1 cellular context compared by ENCODE assay signal in the genomic region with DNA sequence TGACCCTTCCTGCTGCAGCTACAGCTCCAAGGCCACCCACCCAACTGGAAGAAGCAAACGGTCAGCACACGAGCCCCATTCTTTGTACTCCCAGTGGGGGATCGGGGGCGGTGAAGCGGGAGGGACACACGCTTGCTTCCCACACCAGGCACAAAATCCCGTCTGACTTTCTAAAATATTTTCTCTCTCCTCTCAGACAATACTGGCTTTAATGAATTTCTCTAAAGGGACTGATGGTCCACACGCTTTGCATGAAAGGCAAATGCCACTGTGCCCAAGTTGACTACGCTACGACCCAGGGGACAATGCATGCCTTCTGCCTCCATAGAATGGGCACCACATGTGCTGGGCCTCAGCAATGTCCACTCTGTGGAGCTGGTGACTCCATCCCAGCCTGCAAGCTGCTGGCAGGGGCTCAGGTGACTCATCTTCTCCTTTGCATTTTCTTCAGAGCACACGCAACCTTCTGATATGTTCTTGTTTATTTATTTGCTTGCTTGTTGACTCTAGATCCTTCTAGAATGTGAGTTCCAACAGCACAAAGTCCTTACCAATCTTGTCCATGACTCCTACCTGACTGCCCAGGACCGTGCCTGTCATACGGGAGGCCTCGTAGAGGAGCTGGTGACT.
A peak's percentile ranks its signal among the peaks of the same experiment; 100 is the strongest.
TF ChIP-seq lines count a peak whose summit lies in the region.

No MANE protein-coding gene starts in this region.

TF ChIP-seq in HepG2, 621 proteins besides CTCF, POLR2A, EP300 and RAD21 (continued from another document):
- TF ChIP-seq, protein P1, sequence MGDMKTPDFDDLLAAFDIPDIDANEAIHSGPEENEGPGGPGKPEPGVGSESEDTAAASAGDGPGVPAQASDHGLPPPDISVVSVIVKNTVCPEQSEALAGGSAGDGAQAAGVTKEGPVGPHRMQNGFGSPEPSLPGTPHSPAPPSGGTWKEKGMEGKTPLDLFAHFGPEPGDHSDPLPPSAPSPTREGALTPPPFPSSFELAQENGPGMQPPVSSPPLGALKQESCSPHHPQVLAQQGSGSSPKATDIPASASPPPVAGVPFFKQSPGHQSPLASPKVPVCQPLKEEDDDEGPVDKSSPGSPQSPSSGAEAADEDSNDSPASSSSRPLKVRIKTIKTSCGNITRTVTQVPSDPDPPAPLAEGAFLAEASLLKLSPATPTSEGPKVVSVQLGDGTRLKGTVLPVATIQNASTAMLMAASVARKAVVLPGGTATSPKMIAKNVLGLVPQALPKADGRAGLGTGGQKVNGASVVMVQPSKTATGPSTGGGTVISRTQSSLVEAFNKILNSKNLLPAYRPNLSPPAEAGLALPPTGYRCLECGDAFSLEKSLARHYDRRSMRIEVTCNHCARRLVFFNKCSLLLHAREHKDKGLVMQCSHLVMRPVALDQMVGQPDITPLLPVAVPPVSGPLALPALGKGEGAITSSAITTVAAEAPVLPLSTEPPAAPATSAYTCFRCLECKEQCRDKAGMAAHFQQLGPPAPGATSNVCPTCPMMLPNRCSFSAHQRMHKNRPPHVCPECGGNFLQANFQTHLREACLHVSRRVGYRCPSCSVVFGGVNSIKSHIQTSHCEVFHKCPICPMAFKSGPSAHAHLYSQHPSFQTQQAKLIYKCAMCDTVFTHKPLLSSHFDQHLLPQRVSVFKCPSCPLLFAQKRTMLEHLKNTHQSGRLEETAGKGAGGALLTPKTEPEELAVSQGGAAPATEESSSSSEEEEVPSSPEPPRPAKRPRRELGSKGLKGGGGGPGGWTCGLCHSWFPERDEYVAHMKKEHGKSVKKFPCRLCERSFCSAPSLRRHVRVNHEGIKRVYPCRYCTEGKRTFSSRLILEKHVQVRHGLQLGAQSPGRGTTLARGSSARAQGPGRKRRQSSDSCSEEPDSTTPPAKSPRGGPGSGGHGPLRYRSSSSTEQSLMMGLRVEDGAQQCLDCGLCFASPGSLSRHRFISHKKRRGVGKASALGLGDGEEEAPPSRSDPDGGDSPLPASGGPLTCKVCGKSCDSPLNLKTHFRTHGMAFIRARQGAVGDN (CRISPR knock-in tag; IDR thresholded peaks at IDR 0.05): peak; percentile 26; the same call in 1 of the 2 replicates
- TF ChIP-seq KDM1A (CRISPR knock-in tag; IDR thresholded peaks at IDR 0.05) (no peak), NR2F2 (IDR thresholded peaks at IDR 0.05; ENCODE audit: borderline replicate concordance, low read depth) (no peak), ZNF768 (CRISPR knock-in tag; IDR thresholded peaks at IDR 0.05) (peak; percentile 41; the same call in 1 of the 2 replicates), HES4 (CRISPR knock-in tag; IDR thresholded peaks at IDR 0.05; ENCODE audit: borderline replicate concordance) (no peak), RORA (CRISPR knock-in tag; IDR thresholded peaks at IDR 0.05) (no peak), ZFX (CRISPR knock-in tag; IDR thresholded peaks at IDR 0.05; ENCODE audit: low read depth) (0 out of 2 replicates have a peak, but pooled peaks have one; percentile 13), ZNF839 (CRISPR knock-in tag; IDR thresholded peaks at IDR 0.05; ENCODE audit: borderline replicate concordance) (no peak)
- TF ChIP-seq, protein P2, sequence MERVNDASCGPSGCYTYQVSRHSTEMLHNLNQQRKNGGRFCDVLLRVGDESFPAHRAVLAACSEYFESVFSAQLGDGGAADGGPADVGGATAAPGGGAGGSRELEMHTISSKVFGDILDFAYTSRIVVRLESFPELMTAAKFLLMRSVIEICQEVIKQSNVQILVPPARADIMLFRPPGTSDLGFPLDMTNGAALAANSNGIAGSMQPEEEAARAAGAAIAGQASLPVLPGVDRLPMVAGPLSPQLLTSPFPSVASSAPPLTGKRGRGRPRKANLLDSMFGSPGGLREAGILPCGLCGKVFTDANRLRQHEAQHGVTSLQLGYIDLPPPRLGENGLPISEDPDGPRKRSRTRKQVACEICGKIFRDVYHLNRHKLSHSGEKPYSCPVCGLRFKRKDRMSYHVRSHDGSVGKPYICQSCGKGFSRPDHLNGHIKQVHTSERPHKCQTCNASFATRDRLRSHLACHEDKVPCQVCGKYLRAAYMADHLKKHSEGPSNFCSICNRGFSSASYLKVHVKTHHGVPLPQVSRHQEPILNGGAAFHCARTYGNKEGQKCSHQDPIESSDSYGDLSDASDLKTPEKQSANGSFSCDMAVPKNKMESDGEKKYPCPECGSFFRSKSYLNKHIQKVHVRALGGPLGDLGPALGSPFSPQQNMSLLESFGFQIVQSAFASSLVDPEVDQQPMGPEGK (CRISPR knock-in tag; IDR thresholded peaks at IDR 0.05): 0 out of 2 replicates have a peak, but pooled peaks have one; percentile 16
- TF ChIP-seq, protein P3, sequence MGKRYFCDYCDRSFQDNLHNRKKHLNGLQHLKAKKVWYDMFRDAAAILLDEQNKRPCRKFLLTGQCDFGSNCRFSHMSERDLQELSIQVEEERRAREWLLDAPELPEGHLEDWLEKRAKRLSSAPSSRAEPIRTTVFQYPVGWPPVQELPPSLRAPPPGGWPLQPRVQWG (CRISPR knock-in tag; IDR thresholded peaks at IDR 0.05; ENCODE audit: borderline replicate concordance, low read depth): no peak
- TF ChIP-seq, protein P4, sequence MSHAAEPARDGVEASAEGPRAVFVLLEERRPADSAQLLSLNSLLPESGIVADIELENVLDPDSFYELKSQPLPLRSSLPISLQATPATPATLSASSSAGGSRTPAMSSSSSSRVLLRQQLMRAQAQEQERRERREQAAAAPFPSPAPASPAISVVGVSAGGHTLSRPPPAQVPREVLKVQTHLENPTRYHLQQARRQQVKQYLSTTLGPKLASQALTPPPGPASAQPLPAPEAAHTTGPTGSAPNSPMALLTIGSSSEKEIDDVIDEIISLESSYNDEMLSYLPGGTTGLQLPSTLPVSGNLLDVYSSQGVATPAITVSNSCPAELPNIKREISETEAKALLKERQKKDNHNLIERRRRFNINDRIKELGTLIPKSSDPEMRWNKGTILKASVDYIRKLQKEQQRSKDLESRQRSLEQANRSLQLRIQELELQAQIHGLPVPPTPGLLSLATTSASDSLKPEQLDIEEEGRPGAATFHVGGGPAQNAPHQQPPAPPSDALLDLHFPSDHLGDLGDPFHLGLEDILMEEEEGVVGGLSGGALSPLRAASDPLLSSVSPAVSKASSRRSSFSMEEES (CRISPR knock-in tag; IDR thresholded peaks at IDR 0.05): no peak
- TF ChIP-seq, protein P5, sequence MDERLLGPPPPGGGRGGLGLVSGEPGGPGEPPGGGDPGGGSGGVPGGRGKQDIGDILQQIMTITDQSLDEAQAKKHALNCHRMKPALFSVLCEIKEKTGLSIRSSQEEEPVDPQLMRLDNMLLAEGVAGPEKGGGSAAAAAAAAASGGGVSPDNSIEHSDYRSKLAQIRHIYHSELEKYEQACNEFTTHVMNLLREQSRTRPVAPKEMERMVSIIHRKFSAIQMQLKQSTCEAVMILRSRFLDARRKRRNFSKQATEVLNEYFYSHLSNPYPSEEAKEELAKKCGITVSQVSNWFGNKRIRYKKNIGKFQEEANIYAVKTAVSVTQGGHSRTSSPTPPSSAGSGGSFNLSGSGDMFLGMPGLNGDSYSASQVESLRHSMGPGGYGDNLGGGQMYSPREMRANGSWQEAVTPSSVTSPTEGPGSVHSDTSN (CRISPR knock-in tag; IDR thresholded peaks at IDR 0.05): no peak
- TF ChIP-seq, protein P6, sequence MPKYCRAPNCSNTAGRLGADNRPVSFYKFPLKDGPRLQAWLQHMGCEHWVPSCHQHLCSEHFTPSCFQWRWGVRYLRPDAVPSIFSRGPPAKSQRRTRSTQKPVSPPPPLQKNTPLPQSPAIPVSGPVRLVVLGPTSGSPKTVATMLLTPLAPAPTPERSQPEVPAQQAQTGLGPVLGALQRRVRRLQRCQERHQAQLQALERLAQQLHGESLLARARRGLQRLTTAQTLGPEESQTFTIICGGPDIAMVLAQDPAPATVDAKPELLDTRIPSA (CRISPR knock-in tag; IDR thresholded peaks at IDR 0.05; ENCODE audit: borderline replicate concordance): no peak
